Comparison of ENCODE assay signal across 20 cellular contexts in genomic region chr3:34203386-34203785, GRCh38.
"Had no signal": no experiment of that assay in that cellular context is flagged by ENCODE, and none has a peak within 500 bp of the region (broad histone marks: within the 10 kb centered on the region; RNA-seq: fewer than 3 reads in every experiment).

No MANE protein-coding gene starts in this region.

- H3K27ac ChIP-seq: suprapubic skin, transverse colon had no signal

- H3K4me1 ChIP-seq: suprapubic skin, transverse colon had no signal

- H3K9me3 ChIP-seq: esophagus muscularis mucosa, suprapubic skin, transverse colon had no signal

- H3K9me3 Mint-ChIP-seq: activated CD4-positive, alpha-beta T cell treated with anti-CD3 and anti-CD28 coated beads, Interleukin-2, amount 10 ng/mL, durations not matched to agents 24 days and 14 days; activated T-cell treated with anti-CD3 and anti-CD28 coated beads, Interleukin-2, amount 50 U/mL, for 4 hours; dendritic cell treated with granulocyte-macrophage colony-stimulating factor and Interleukin-4, amounts not matched to agents 40 ng/mL and 50 ng/mL, for 4 days; stimulated activated naive CD8-positive, alpha-beta T cell treated with anti-CD3 and anti-CD28 coated beads, Interleukin-15, Interleukin-2, amounts not matched to agents 100 ng/mL and 50 ng/mL, for 24 hours had no signal

- ATAC-seq: activated CD8-positive, alpha-beta T cell treated with anti-CD3 and anti-CD28 coated beads, Interleukin-2, amount 10 ng/mL, durations not matched to agents 7 days and 5 days; activated T-cell treated with anti-CD3 and anti-CD28 coated beads, Interleukin-2, amount 50 U/mL, for 4 hours had no signal

- H3K36me3 ChIP-seq: esophagus muscularis mucosa, suprapubic skin, transverse colon had no signal

- FAIRE-seq: astrocyte, bronchial epithelial cell, endothelial cell of umbilical vein had no signal

- DNase-seq: activated CD4-positive, alpha-beta T cell treated with anti-CD3 and anti-CD28 coated beads, Interleukin-2, amount 10 ng/mL, durations not matched to agents 24 days and 14 days; activated CD8-positive, alpha-beta T cell treated with anti-CD3 and anti-CD28 coated beads, Interleukin-2, amount 10 ng/mL, durations not matched to agents 7 days and 5 days; activated naive CD4-positive, alpha-beta T cell treated with anti-CD3 and anti-CD28 coated beads, Interleukin-2, amount 50 U/mL, for 16 hours; activated T-cell treated with anti-CD3 and anti-CD28 coated beads, Interleukin-2, amount 50 U/mL, for 4 hours; effector memory CD4-positive, alpha-beta T cell; nephron progenitor cell; nucleus accumbens; posterior cingulate gyrus; retina; stimulated activated CD4-positive, alpha-beta T cell treated with anti-CD3 and anti-CD28 coated beads, Interleukin-2, amount 100 ng/mL, for 24 hours; T-helper 1 cell; T-helper 9 cell; transverse colon had no signal

- H3K27me3 ChIP-seq: esophagus muscularis mucosa, suprapubic skin, transverse colon had no signal

- H3K4me3 Mint-ChIP-seq: activated CD4-positive, alpha-beta T cell treated with anti-CD3 and anti-CD28 coated beads, Interleukin-2, amount 10 ng/mL, durations not matched to agents 24 days and 14 days; activated CD8-positive, alpha-beta T cell treated with anti-CD3 and anti-CD28 coated beads, Interleukin-2, amount 10 ng/mL, durations not matched to agents 7 days and 5 days; activated T-cell treated with anti-CD3 and anti-CD28 coated beads, Interleukin-2, amount 50 U/mL, for 4 hours; dendritic cell treated with granulocyte-macrophage colony-stimulating factor and Interleukin-4, amounts not matched to agents 40 ng/mL and 50 ng/mL, for 4 days; nephron progenitor cell; stimulated activated naive CD8-positive, alpha-beta T cell treated with anti-CD3 and anti-CD28 coated beads, Interleukin-15, Interleukin-2, amounts not matched to agents 100 ng/mL and 50 ng/mL, for 24 hours had no signal

- H3K4me3 ChIP-seq: esophagus muscularis mucosa, suprapubic skin, transverse colon had no signal

- H3K4me1 Mint-ChIP-seq: activated CD4-positive, alpha-beta T cell treated with anti-CD3 and anti-CD28 coated beads, Interleukin-2, amount 10 ng/mL, durations not matched to agents 24 days and 14 days had no signal

- H3K27me3 Mint-ChIP-seq: activated CD4-positive, alpha-beta T cell treated with anti-CD3 and anti-CD28 coated beads, Interleukin-2, amount 10 ng/mL, durations not matched to agents 24 days and 14 days; dendritic cell treated with granulocyte-macrophage colony-stimulating factor and Interleukin-4, amounts not matched to agents 40 ng/mL and 50 ng/mL, for 4 days; stimulated activated naive CD8-positive, alpha-beta T cell treated with anti-CD3 and anti-CD28 coated beads, Interleukin-15, Interleukin-2, amounts not matched to agents 100 ng/mL and 50 ng/mL, for 24 hours had no signal

- H3K27ac Mint-ChIP-seq: activated CD4-positive, alpha-beta T cell treated with anti-CD3 and anti-CD28 coated beads, Interleukin-2, amount 10 ng/mL, durations not matched to agents 24 days and 14 days; activated CD8-positive, alpha-beta T cell treated with anti-CD3 and anti-CD28 coated beads, Interleukin-2, amount 10 ng/mL, durations not matched to agents 7 days and 5 days; dendritic cell treated with granulocyte-macrophage colony-stimulating factor and Interleukin-4, amounts not matched to agents 40 ng/mL and 50 ng/mL, for 4 days; nephron progenitor cell; stimulated activated naive CD8-positive, alpha-beta T cell treated with anti-CD3 and anti-CD28 coated beads, Interleukin-15, Interleukin-2, amounts not matched to agents 100 ng/mL and 50 ng/mL, for 24 hours had no signal
